In the genomic region with DNA sequence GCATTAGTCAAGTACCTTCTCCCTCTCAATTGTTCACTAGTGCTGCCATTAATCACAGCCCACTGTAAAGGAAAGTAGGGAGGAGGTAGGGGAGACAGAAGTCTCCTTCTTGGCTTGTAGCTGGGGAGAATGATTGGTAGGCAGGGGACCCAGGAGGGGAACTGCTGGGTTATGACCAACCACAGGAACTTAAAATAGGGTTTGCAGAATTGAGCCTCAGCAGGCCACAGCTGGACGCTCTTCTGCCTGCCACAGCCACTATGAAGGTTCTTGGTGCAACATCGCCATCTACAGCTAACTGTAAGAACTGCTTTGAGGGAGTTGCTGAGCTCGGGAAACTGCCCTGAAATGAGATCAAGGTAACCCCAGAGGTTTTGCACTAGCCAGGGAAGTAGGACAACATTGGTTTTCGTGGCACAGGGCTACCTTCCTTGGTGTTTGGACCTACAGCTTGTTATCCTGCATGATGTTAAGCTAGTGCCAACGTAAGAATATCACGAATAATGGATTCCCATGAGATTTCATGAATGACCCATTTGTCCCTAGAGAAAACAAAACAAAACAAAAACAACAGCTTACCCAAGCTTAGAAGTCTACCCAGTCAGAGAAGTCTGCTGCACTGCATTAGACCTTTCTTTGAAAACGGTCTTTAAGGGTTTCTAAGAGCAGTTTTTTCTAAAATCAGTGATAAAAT, we compare ENCODE assay signal across 8 cellular contexts.
DNase-seq lines count a peak whose midpoint lies in the region; ATAC-seq and TF ChIP-seq lines count a peak whose summit lies in the region.

No MANE protein-coding gene starts in this region.

- H3K4me1 Mint-ChIP-seq in activated naive CD4-positive, alpha-beta T cell treated with anti-CD3 and anti-CD28 coated beads, Interleukin-2, amount 10 ng/mL, durations not matched to agents 7 days and 5 days: no peaks in the 10 kb centered on the region
- H3K4me1 Mint-ChIP-seq in stimulated activated effector memory CD8-positive, alpha-beta T cell treated with anti-CD3 and anti-CD28 coated beads, Interleukin-12 subunit alpha, Interleukin-12 subunit beta, amount 100 ng/mL, for 72 hours: no peaks in the 10 kb centered on the region

- H3K27me3 ChIP-seq in Panc1 (ENCODE audit: control insufficient read depth, insufficient read depth, low read length) (no peaks in the 10 kb centered on the region), dorsolateral prefrontal cortex (no peaks in the 10 kb centered on the region)

- intact Hi-C loops in Panc1 (cut with micrococcal nuclease; ENCODE audit: unreplicated experiment) (loop anchor here (5.0 kb wide), 2 partner anchors 1022 to 1062 kb away; no protein-coding TSS in a partner anchor), dorsolateral prefrontal cortex (cut with DNase I) (loop anchor here in 1 of 2 donors (5.0 to 10.0 kb wide), 2 partner anchors 108 to 1020 kb away; no protein-coding TSS in a partner anchor)

- no peak overlapping the region for H3K4me3 ChIP-seq in Jurkat, Clone E6-1 (ENCODE audit: low read length)
- H3K4me3 ChIP-seq in Panc1 (ENCODE audit: low read depth in 2 of 2, low read length in 2 of 2): no peak overlapping the region
- H3K4me3 ChIP-seq in dorsolateral prefrontal cortex: peak overlapping the region in 4 of 59 donors; percentile 23 to 32 (median 26)

- POLR2A ChIA-PET in Panc1 (lab: Charles Lee): no interaction called here

- no peaks in the 10 kb centered on the region for H3K4me1 ChIP-seq in Panc1 (ENCODE audit: control insufficient read depth, insufficient read depth, low read length)

- CTCF ChIA-PET in activated naive CD4-positive, alpha-beta T cell treated with anti-CD3 and anti-CD28 coated beads, Interleukin-2, amount 10 ng/mL, durations not matched to agents 7 days and 5 days (lab: Charles Lee): interaction anchor here (0.6 to 2.1 kb wide), 3 partner anchors 11 to 1064 kb away, joined by 3 to 13 read pairs (median 7); no protein-coding TSS in a partner anchor
- CTCF ChIA-PET in Panc1 (lab: Charles Lee): interaction anchor here (1.0 kb wide), 4 partner anchors 754 to 1064 kb away, joined by 3 to 6 read pairs (median 4); no protein-coding TSS in a partner anchor

- H3K9me3 ChIP-seq in Panc1 (ENCODE audit: control insufficient read depth, insufficient read depth, low read depth, low read length): no peaks in the 10 kb centered on the region

- no peaks in the 10 kb centered on the region for H3K36me3 ChIP-seq in Panc1 (ENCODE audit: control insufficient read depth, insufficient read depth, low read length)

- in situ Hi-C loops in Panc1 (cut with HindIII; ENCODE audit: low pct_unique_long_range_greater_than_20kb, low sequenced_read_pairs): no loop called here

- H3K9me3 Mint-ChIP-seq in activated naive CD4-positive, alpha-beta T cell treated with anti-CD3 and anti-CD28 coated beads, Interleukin-2, amount 10 ng/mL, durations not matched to agents 7 days and 5 days: no peaks in the 10 kb centered on the region
- peaks cover 19% of the 10 kb centered on the region for H3K9me3 Mint-ChIP-seq in stimulated activated effector memory CD8-positive, alpha-beta T cell treated with anti-CD3 and anti-CD28 coated beads, Interleukin-12 subunit alpha, Interleukin-12 subunit beta, amount 100 ng/mL, for 72 hours

- peak; percentile 36 for DNase-seq in activated naive CD4-positive, alpha-beta T cell treated with anti-CD3 and anti-CD28 coated beads, Interleukin-2, amount 10 ng/mL, durations not matched to agents 7 days and 5 days
- no peak for DNase-seq in activated naive CD4-positive, alpha-beta T cell treated with anti-CD3 and anti-CD28 coated beads, Interleukin-2, amount 50 U/mL, for 16 hours
- peak; percentile 78 for DNase-seq in H4 (ENCODE audit: low spot score)
- DNase-seq in Jurkat, Clone E6-1 (ENCODE audit: low read depth, low spot score): peak; percentile 35
- peak; percentile 47 for DNase-seq in Panc1 (ENCODE audit: low read depth, low spot score)
- peak in 9 of 10 donors; percentile 32 to 75 (median 50) for DNase-seq in dorsolateral prefrontal cortex
- DNase-seq in lung microvascular endothelial cell (ENCODE audit: low read depth in 2 of 2): peak; percentile 31 to 33
- no peak for DNase-seq in stimulated activated effector memory CD8-positive, alpha-beta T cell treated with anti-CD3 and anti-CD28 coated beads, Interleukin-12 subunit alpha, Interleukin-12 subunit beta, amount 100 ng/mL, for 72 hours (ENCODE audit: low spot score in 2 of 2)

- H3K27me3 Mint-ChIP-seq in activated naive CD4-positive, alpha-beta T cell treated with anti-CD3 and anti-CD28 coated beads, Interleukin-2, amount 10 ng/mL, durations not matched to agents 7 days and 5 days: no peaks in the 10 kb centered on the region

- no TSS peak for BruUV-seq in Panc1 (replicated peaks; lab: Mats Ljungman, UMichigan)

- peak; percentile 84 for ATAC-seq in Panc1
- no peak for ATAC-seq in stimulated activated effector memory CD8-positive, alpha-beta T cell treated with anti-CD3 and anti-CD28 coated beads, Interleukin-12 subunit alpha, Interleukin-12 subunit beta, amount 100 ng/mL, for 72 hours

- no peak overlapping the region for H3K27ac Mint-ChIP-seq in activated naive CD4-positive, alpha-beta T cell treated with anti-CD3 and anti-CD28 coated beads, Interleukin-2, amount 10 ng/mL, durations not matched to agents 7 days and 5 days
- H3K27ac Mint-ChIP-seq in stimulated activated effector memory CD8-positive, alpha-beta T cell treated with anti-CD3 and anti-CD28 coated beads, Interleukin-12 subunit alpha, Interleukin-12 subunit beta, amount 100 ng/mL, for 72 hours: no peak overlapping the region

- no peak overlapping the region for H3K4me3 Mint-ChIP-seq in activated naive CD4-positive, alpha-beta T cell treated with anti-CD3 and anti-CD28 coated beads, Interleukin-2, amount 10 ng/mL, durations not matched to agents 7 days and 5 days
- no peak overlapping the region for H3K4me3 Mint-ChIP-seq in stimulated activated effector memory CD8-positive, alpha-beta T cell treated with anti-CD3 and anti-CD28 coated beads, Interleukin-12 subunit alpha, Interleukin-12 subunit beta, amount 100 ng/mL, for 72 hours

- no peaks in the 10 kb centered on the region for H3K36me3 Mint-ChIP-seq in activated naive CD4-positive, alpha-beta T cell treated with anti-CD3 and anti-CD28 coated beads, Interleukin-2, amount 10 ng/mL, durations not matched to agents 7 days and 5 days
- H3K36me3 Mint-ChIP-seq in stimulated activated effector memory CD8-positive, alpha-beta T cell treated with anti-CD3 and anti-CD28 coated beads, Interleukin-12 subunit alpha, Interleukin-12 subunit beta, amount 100 ng/mL, for 72 hours: no peaks in the 10 kb centered on the region

- H3K27ac ChIP-seq in Panc1 (ENCODE audit: low read length): no peak overlapping the region
- peak overlapping the region in 10 of 59 donors; percentile 20 to 78 (median 35) for H3K27ac ChIP-seq in dorsolateral prefrontal cortex

- TF ChIP-seq CTCF in Panc1 (IDR thresholded peaks at IDR 0.05) (peak; percentile 82), dorsolateral prefrontal cortex (IDR thresholded peaks at IDR 0.05 in 54 of 56, conservative IDR thresholded peaks at IDR 0.05 in 2 of 56; ENCODE audit: low read depth in 1 of 56, partially characterized antibody in 56 of 56) (peak; percentile 55 to 95 (median 86))

Comparison
In these comparisons a context has a peak if more than half of its experiments do, and no peak if none do; other contexts are left out.
1. DNase-seq: peak in activated naive CD4-positive, alpha-beta T cell treated with anti-CD3 and anti-CD28 coated beads, Interleukin-2, amount 10 ng/mL, durations not matched to agents 7 days and 5 days (single experiment), H4 (single experiment), Jurkat, Clone E6-1 (single experiment), Panc1 (single experiment), dorsolateral prefrontal cortex (9 of 10) and lung microvascular endothelial cell (2 of 2); none in activated naive CD4-positive, alpha-beta T cell treated with anti-CD3 and anti-CD28 coated beads, Interleukin-2, amount 50 U/mL, for 16 hours (single experiment) and stimulated activated effector memory CD8-positive, alpha-beta T cell treated with anti-CD3 and anti-CD28 coated beads, Interleukin-12 subunit alpha, Interleukin-12 subunit beta, amount 100 ng/mL, for 72 hours (0 of 2).